ENCODE assay signal across 19 cellular contexts in genomic region chr2:129152514-129152913, GRCh38.
"Had no signal": no experiment of that assay in that cellular context is flagged by ENCODE, and none has a peak within 500 bp of the region (broad histone marks: within the 10 kb centered on the region; RNA-seq: fewer than 3 reads in every experiment).

No MANE protein-coding gene starts in this region.

- H3K9me3 ChIP-seq: left lung, prostate gland, thoracic aorta, upper lobe of left lung had no signal

- H3K27me3 ChIP-seq: left lung, sigmoid colon, spleen, tibial nerve, upper lobe of left lung had no signal

- H3K4me3 Mint-ChIP-seq: naive thymus-derived CD8-positive, alpha-beta T cell; nephron progenitor cell; stimulated activated memory B cell treated with anti-CD40 and anti-IgM and Interleukin-4, amounts not matched to agents 10 μg/mL and 1 μg/mL and 100 μg/mL, for 72 hours had no signal

- H3K4me3 ChIP-seq: dorsolateral prefrontal cortex, left lung, prostate gland, sigmoid colon, spleen, thoracic aorta, tibial nerve, upper lobe of left lung had no signal

- H3K36me3 ChIP-seq: left lung, prostate gland, sigmoid colon, spleen, thoracic aorta, tibial nerve, upper lobe of left lung had no signal

- ATAC-seq: left cardiac atrium; left lung; naive thymus-derived CD8-positive, alpha-beta T cell; right cardiac atrium; stimulated activated memory B cell treated with anti-CD40 and anti-IgM and Interleukin-4, amounts not matched to agents 10 μg/mL and 1 μg/mL and 100 μg/mL, for 72 hours; stimulated activated naive CD8-positive, alpha-beta T cell treated with anti-CD3 and anti-CD28 coated beads, Interleukin-15, Interleukin-2, amounts not matched to agents 100 U/mL and 50 U/mL, for 24 hours had no signal

- H3K4me1 ChIP-seq: left lung, prostate gland, sigmoid colon, spleen, tibial nerve, upper lobe of left lung had no signal

- H3K27ac ChIP-seq: dorsolateral prefrontal cortex, left lung, prostate gland, sigmoid colon, spleen, thoracic aorta, tibial nerve, upper lobe of left lung had no signal

- H3K4me1 Mint-ChIP-seq: naive thymus-derived CD8-positive, alpha-beta T cell; nephron progenitor cell; stimulated activated memory B cell treated with anti-CD40 and anti-IgM and Interleukin-4, amounts not matched to agents 10 μg/mL and 1 μg/mL and 100 μg/mL, for 72 hours had no signal

- H3K27ac Mint-ChIP-seq: naive thymus-derived CD8-positive, alpha-beta T cell; nephron progenitor cell; stimulated activated memory B cell treated with anti-CD40 and anti-IgM and Interleukin-4, amounts not matched to agents 10 μg/mL and 1 μg/mL and 100 μg/mL, for 72 hours had no signal

- DNase-seq: dorsolateral prefrontal cortex; effector CD4-positive, alpha-beta T cell; left cardiac atrium; left lung; mesenchymal stem cell; naive thymus-derived CD8-positive, alpha-beta T cell; nephron progenitor cell; nucleus accumbens; right cardiac atrium; sigmoid colon; spleen; stimulated activated CD4-positive, alpha-beta T cell treated with anti-CD3 and anti-CD28 coated beads, Interleukin-4, amount 100 ng/mL, for 4 hours; stimulated activated naive CD8-positive, alpha-beta T cell treated with anti-CD3 and anti-CD28 coated beads, Interleukin-15, Interleukin-2, amounts not matched to agents 100 U/mL and 50 U/mL, for 24 hours; substantia nigra; upper lobe of left lung had no signal

- H3K36me3 Mint-ChIP-seq: naive thymus-derived CD8-positive, alpha-beta T cell; stimulated activated memory B cell treated with anti-CD40 and anti-IgM and Interleukin-4, amounts not matched to agents 10 μg/mL and 1 μg/mL and 100 μg/mL, for 72 hours had no signal
